Comparison of ENCODE assay signal across 14 cellular contexts in the genomic region with DNA sequence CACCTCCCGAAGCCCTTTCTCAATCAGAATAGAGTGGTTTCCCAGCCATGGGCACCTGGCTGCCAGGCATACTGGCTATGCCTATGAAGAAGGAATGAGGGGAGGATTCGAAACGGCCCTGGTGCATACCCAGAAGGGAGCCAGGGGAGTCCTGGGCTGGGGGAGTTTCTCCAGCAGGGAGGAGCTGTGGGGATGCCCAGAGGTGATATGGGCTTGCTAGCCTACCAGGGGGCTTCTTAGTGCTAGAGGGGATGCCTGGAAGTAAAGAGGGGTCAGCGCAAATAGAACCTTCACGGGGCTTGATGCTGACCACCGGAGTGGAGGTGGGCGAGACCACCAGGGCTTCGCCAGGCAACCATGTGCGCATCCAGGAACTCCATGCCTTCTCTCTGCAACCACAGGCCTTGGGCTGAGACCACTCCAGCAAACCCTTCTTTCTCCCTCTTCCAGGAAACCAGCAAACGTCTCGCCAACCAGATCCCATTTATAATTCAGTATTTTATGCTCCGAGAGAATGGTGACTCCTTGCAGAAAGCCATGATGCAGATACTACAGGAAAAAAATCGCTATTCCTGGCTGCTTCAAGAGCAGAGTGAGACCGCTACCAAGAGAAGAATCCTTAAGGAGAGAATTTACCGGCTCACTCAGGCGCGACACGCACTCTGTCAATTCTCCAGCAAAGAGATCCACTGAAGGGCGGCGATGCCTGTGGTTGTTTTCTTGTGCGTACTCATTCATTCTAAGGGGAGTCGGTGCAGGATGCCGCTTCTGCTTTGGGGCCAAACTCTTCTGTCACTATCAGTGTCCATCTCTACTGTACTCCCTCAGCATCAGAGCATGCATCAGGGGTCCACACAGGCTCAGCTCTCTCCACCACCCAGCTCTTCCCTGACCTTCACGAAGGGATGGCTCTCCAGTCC. TPM values are rescaled to one million over a fixed set of nuclear protein-coding genes. Genes with fewer than 3 reads are reported as not detected.
DNase-seq lines count a peak whose midpoint lies in the region; ATAC-seq and TF ChIP-seq lines count a peak whose summit lies in the region.
"Had no signal": no experiment of that assay in that cellular context is flagged by ENCODE, and none has a peak within 500 bp of the region (broad histone marks: within the 10 kb centered on the region; RNA-seq: fewer than 3 reads in every experiment).

No MANE protein-coding gene starts in this region.

- ATAC-seq in Panc1, result no peak
- ATAC-seq: CD8-positive, alpha-beta T cell had no signal

- H3K27me3 ChIP-seq in Panc1 (ENCODE audit: control insufficient read depth, insufficient read depth, low read length) (no peaks in the 10 kb centered on the region), thyroid gland (no peaks in the 10 kb centered on the region)
- H3K27me3 ChIP-seq: BLaER1 treated with 17β-estradiol and CSF1 and Interleukin-3, amounts not matched to agents 10 nM and 100 nM had no signal

- TSS peak; percentile 50 for BruUV-seq in Panc1 (replicated peaks; lab: Mats Ljungman, UMichigan)

- intact Hi-C loops in Panc1 (cut with micrococcal nuclease; ENCODE audit: unreplicated experiment), result no loop called here
- intact Hi-C loops in thyroid gland (cut with DNase I), result no loop called here
- intact Hi-C loops in posterior vena cava (cut with DNase I), result no loop called here

- TF ChIP-seq POLR2A in thyroid gland (IDR thresholded peaks at IDR 0.05), result no peak

- in situ Hi-C loops in Panc1 (cut with HindIII; ENCODE audit: low pct_unique_long_range_greater_than_20kb, low sequenced_read_pairs), result no loop called here

- H3K36me3 ChIP-seq in Panc1 (ENCODE audit: control insufficient read depth, insufficient read depth, low read length) (no peaks in the 10 kb centered on the region; the same call in 1 of the 2 replicates), thyroid gland (no peaks in the 10 kb centered on the region)
- H3K36me3 ChIP-seq: HAP-1 had no signal

- H3K4me1 ChIP-seq in Panc1 (ENCODE audit: control insufficient read depth, insufficient read depth, low read length) (no peaks in the 10 kb centered on the region), thyroid gland (peaks cover 9 to 12% of the 10 kb centered on the region in 2 donors)
- H3K4me1 ChIP-seq: HAP-1 had no signal

- H3K9me3 ChIP-seq in Panc1 (ENCODE audit: control insufficient read depth, insufficient read depth, low read depth, low read length) (no peaks in the 10 kb centered on the region), thyroid gland (no peaks in the 10 kb centered on the region)
- H3K9me3 ChIP-seq: HAP-1 had no signal

- 59 to 69% methylated on average over 24 of the region's 24 CpGs for WGBS in thyroid gland, 2 donors

- H3K27ac ChIP-seq in Panc1 (ENCODE audit: low read length) (no peak overlapping the region), thyroid gland (no peak overlapping the region)
- H3K27ac ChIP-seq: BLaER1 treated with 17β-estradiol and CSF1 and Interleukin-3, amounts not matched to agents 10 nM and 100 nM had no signal

- H3K4me3 ChIP-seq in Panc1 (ENCODE audit: low read depth in 2 of 2, low read length in 2 of 2) (no peak overlapping the region), thyroid gland (replicated peaks in 1 of 3) (no peak overlapping the region)
- H3K4me3 ChIP-seq: BLaER1 treated with 17β-estradiol and CSF1 and Interleukin-3, amounts not matched to agents 10 nM and 100 nM; HAP-1 had no signal

- POLR2A ChIA-PET in Panc1 (lab: Charles Lee), result no interaction called here

- CTCF ChIA-PET in Panc1 (lab: Charles Lee), result no interaction called here

- peak; percentile 13 for DNase-seq in activated CD4-positive, alpha-beta T cell treated with anti-CD3 and anti-CD28 coated beads for 1 hour
- no peak for DNase-seq in activated CD4-positive, alpha-beta T cell treated with anti-CD3 and anti-CD28 coated beads for 4 hours
- DNase-seq in Panc1 (ENCODE audit: low read depth, low spot score), result no peak
- peak; percentile 74 for DNase-seq in mesenteric fat pad (ENCODE audit: low spot score)
- peak; percentile 55 to 68 for DNase-seq in thyroid gland
- DNase-seq in activated CD4-positive, alpha-beta T cell treated with anti-CD3 and anti-CD28 coated beads for 48 hours, result no peak
- DNase-seq in posterior vena cava (ENCODE audit: low spot score), result no peak
- DNase-seq: 8988T, Calu3, DMS79 treated with DMSO at 0.1 percent for 48 hours, GF-D8 had no signal

- TF ChIP-seq CTCF in Panc1 (IDR thresholded peaks at IDR 0.05), result no peak
- TF ChIP-seq CTCF in thyroid gland (IDR thresholded peaks at IDR 0.05), result no peak

RNA-seq across cellular contexts. Expression of gene MX1, which starts 18.2 kb away (rescaled TPM):
- total RNA-seq in Panc1 (2021; ENCODE audit: unreplicated experiment), result 7.8 TPM
- 4.7 TPM for polyA plus RNA-seq in Panc1 (2012; ENCODE audit: insufficient read length)
- 60.3 TPM for total RNA-seq in mesenteric fat pad
- 10 to 100 TPM; 35.4 to 62.6 (median 51.5) TPM for total RNA-seq in thyroid gland
- total RNA-seq in posterior vena cava, result 10 to 100 TPM; 14.0 to 52.2 TPM

RNA-seq across cellular contexts. Expression of gene MX2, which starts 46.0 kb away (rescaled TPM):
- total RNA-seq in Panc1 (2021; ENCODE audit: unreplicated experiment) (56.7 TPM), mesenteric fat pad (39.9 TPM), thyroid gland (10 to 100 TPM in 1 of 4 donors, 1 to 10 TPM in 3; 3.0 to 19.8 (median 7.1) TPM), posterior vena cava (10 to 100 TPM; 17.6 to 20.4 TPM)
- polyA plus RNA-seq in Panc1 (2012; ENCODE audit: insufficient read length), result 40.1 TPM

Comparison
In these comparisons a context has a peak if more than half of its experiments do, and no peak if none do; other contexts are left out.
1. DNase-seq: peak in activated CD4-positive, alpha-beta T cell treated with anti-CD3 and anti-CD28 coated beads for 1 hour (single experiment), mesenteric fat pad (single experiment) and thyroid gland (2 of 2); none in activated CD4-positive, alpha-beta T cell treated with anti-CD3 and anti-CD28 coated beads for 4 hours (0 of 2), Panc1 (single experiment), activated CD4-positive, alpha-beta T cell treated with anti-CD3 and anti-CD28 coated beads for 48 hours (single experiment) and posterior vena cava (single experiment).